ENCODE assay signal across 14 cellular contexts in genomic region chr20:3712279-3712873, GRCh38. TPM values are rescaled to one million over a fixed set of nuclear protein-coding genes. Genes with fewer than 3 reads are reported as not detected.
A peak's percentile ranks its signal among the peaks of the same experiment; 100 is the strongest.
DNase-seq lines count a peak whose midpoint lies in the region; ATAC-seq and TF ChIP-seq lines count a peak whose summit lies in the region.
"Had no signal": no experiment of that assay in that cellular context is flagged by ENCODE, and none has a peak within 500 bp of the region (broad histone marks: within the 10 kb centered on the region; RNA-seq: fewer than 3 reads in every experiment).

Gene SIGLEC1 (minus strand): TSS chr20:3712600. CDS start chr20:3707128, 5,472 bp downstream.

- H4K20me1 ChIP-seq in OCI-LY7 (ENCODE audit: insufficient read depth, low read length), result no peaks in the 10 kb centered on the region

- intact Hi-C loops in OCI-LY7 (cut with micrococcal nuclease; ENCODE audit: unreplicated experiment) (loop anchor here (10.0 kb wide), 1 partner anchor 58 kb away; no protein-coding TSS in a partner anchor), left cardiac atrium (cut with DNase I) (no loop called here)

- no peaks in the 10 kb centered on the region for H3K4me1 ChIP-seq in OCI-LY7 (ENCODE audit: insufficient read depth, low read length, poor library complexity, severe bottlenecking)

- H3K27ac ChIP-seq in OCI-LY7 (ENCODE audit: low read depth, low read length, poor library complexity, severe bottlenecking), result no peak within 1 kb of the TSS

- H3K4me2 ChIP-seq in OCI-LY7 (ENCODE audit: low read length), result no peak within 1 kb of the TSS

- CTCF ChIA-PET in OCI-LY7 (lab: Charles Lee; ENCODE audit: unreplicated experiment), result no interaction called here

- 0 out of 2 replicates have a peak within 1 kb of the TSS, but pooled peaks have one; percentile 18 for H2AFZ ChIP-seq in OCI-LY7 (ENCODE audit: low read length)

- H3K36me3 ChIP-seq in OCI-LY7 (ENCODE audit: insufficient read depth, low read length), result no peaks in the 10 kb centered on the region

- DNase-seq in OCI-LY7 (ENCODE audit: low spot score) (no peak), left cardiac atrium (peak; percentile 70), omental fat pad (ENCODE audit: low spot score) (no peak), ureter (ENCODE audit: low spot score) (peak; percentile 59), GM03348 (ENCODE audit: low spot score) (no peak), NCI-H524 treated with DMSO at 0.1 percent for 48 hours (lab: John Stamatoyannopoulos, UW) (no peak)
- DNase-seq in activated CD4-positive, alpha-beta T cell treated with anti-CD3 and anti-CD28 coated beads for 1 hour, result no peak
- DNase-seq: activated B cell treated with CpG ODN at 0.5 μM for 24 hours, Calu3, GOT3, NCI-H526 had no signal

- no peaks in the 10 kb centered on the region for H3K9me3 ChIP-seq in OCI-LY7 (ENCODE audit: low read length)

- H3K4me3 ChIP-seq in OCI-LY7 (ENCODE audit: low read depth, low read length, poor library complexity, severe bottlenecking), result no peak within 1 kb of the TSS

- POLR2A ChIA-PET in OCI-LY7 (lab: Charles Lee), result no interaction called here

- TF ChIP-seq CTCF in OCI-LY7 (conservative IDR thresholded peaks at IDR 0.05; ENCODE audit: low read length), result no peak
- TF ChIP-seq CTCF in omental fat pad (IDR thresholded peaks at IDR 0.05), result no peak

- ATAC-seq in left cardiac atrium, result peak; percentile 48 to 64
- no peak for ATAC-seq in omental fat pad (ENCODE audit: low FRiP score)
- ATAC-seq in GM19467 (IDR thresholded peaks at IDR 0.05; ENCODE audit: unreplicated experiment), result no peak

- no peaks in the 10 kb centered on the region for H3K9me2 ChIP-seq in OCI-LY7 (ENCODE audit: insufficient read depth, low read length)

- H3K79me2 ChIP-seq in OCI-LY7 (ENCODE audit: insufficient read depth, low read depth, low read length), result no peaks in the 10 kb centered on the region

- no TSS peak for BruUV-seq in OCI-LY7 (replicated peaks; lab: Mats Ljungman, UMichigan)

RNA-seq across cellular contexts. Expression of gene SIGLEC1, which starts in this region (rescaled TPM):
- not detected in 2 replicates for total RNA-seq in OCI-LY7 (2014; rRNA removed; shearing (Covaris generic))
- 0.11 TPM in 1 of 2 replicates, not detected in the other for total RNA-seq in OCI-LY7 (2022)
- 10 to 100 TPM; 12.4 to 23.9 TPM for total RNA-seq in left cardiac atrium
- 10 to 100 TPM; 14.2 to 57.5 (median 27.5) TPM for total RNA-seq in omental fat pad
- 9.5 TPM for total RNA-seq in ureter
- total RNA-seq: activated B cell treated with CpG ODN at 0.5 μM for 24 hours; activated T-helper 2 cell treated with anti-CD3 and anti-CD28 coated beads, Interferon-gamma antibody, Interleukin-2, Interleukin-4, amounts not matched to agents 10 μg/mL and 5 μg/mL and 100 μg/mL, durations not matched to agents 14 hours and 24 hours and 36 hours; Calu3; SK-MEL-5 had no signal

Comparison
In these comparisons a context has a peak if more than half of its experiments do, and no peak if none do; other contexts are left out.
1. DNase-seq: peak in left cardiac atrium (single experiment) and ureter (single experiment); none in OCI-LY7 (single experiment), omental fat pad (single experiment), activated CD4-positive, alpha-beta T cell treated with anti-CD3 and anti-CD28 coated beads for 1 hour (single experiment), GM03348 (single experiment) and NCI-H524 treated with DMSO at 0.1 percent for 48 hours (single experiment).
2. ATAC-seq: peak in left cardiac atrium (2 of 2); none in omental fat pad (single experiment) and GM19467 (single experiment).